7 cellular contexts compared by ENCODE assay signal in genomic region chr19:3821857-3822364, GRCh38. TPM values are rescaled to one million over a fixed set of nuclear protein-coding genes. Genes with fewer than 3 reads are reported as not detected.
A peak's percentile ranks its signal among the peaks of the same experiment; 100 is the strongest.
DNase-seq lines count a peak whose midpoint lies in the region; ATAC-seq and TF ChIP-seq lines count a peak whose summit lies in the region.

No MANE protein-coding gene starts in this region.

- DNase-seq in GM13976 (ENCODE audit: low spot score) (peak; percentile 91), NCI-H345 (lab: John Stamatoyannopoulos, UW) (peak; percentile 63), mucosa of gallbladder (ENCODE audit: low spot score) (peak; percentile 74)
- DNase-seq in activated CD8-positive, alpha-beta memory T cell treated with anti-CD3 and anti-CD28 coated beads for 1 hour (ENCODE audit: extremely low read depth in 1 of 2, low read depth in 1 of 2), result peak; percentile 71 to 86
- DNase-seq in effector CD8-positive, alpha-beta T cell (lab: John Stamatoyannopoulos, UW), result peak; percentile 75
- peak; percentile 98 to 99 for DNase-seq in stimulated activated effector memory CD8-positive, alpha-beta T cell treated with anti-CD3 and anti-CD28 coated beads, Interleukin-12 subunit alpha, Interleukin-12 subunit beta, amount 100 ng/mL, for 72 hours (ENCODE audit: low spot score in 2 of 2)

- H3K4me3 Mint-ChIP-seq in stimulated activated effector memory CD8-positive, alpha-beta T cell treated with anti-CD3 and anti-CD28 coated beads, Interleukin-12 subunit alpha, Interleukin-12 subunit beta, amount 100 ng/mL, for 72 hours, result peak overlapping the region; percentile 27

- peaks cover 36% of the 10 kb centered on the region for H3K4me1 Mint-ChIP-seq in stimulated activated effector memory CD8-positive, alpha-beta T cell treated with anti-CD3 and anti-CD28 coated beads, Interleukin-12 subunit alpha, Interleukin-12 subunit beta, amount 100 ng/mL, for 72 hours

- peak overlapping the region; percentile 73 for H3K27ac Mint-ChIP-seq in stimulated activated effector memory CD8-positive, alpha-beta T cell treated with anti-CD3 and anti-CD28 coated beads, Interleukin-12 subunit alpha, Interleukin-12 subunit beta, amount 100 ng/mL, for 72 hours

- peak; percentile 87 for ATAC-seq in stimulated activated effector memory CD8-positive, alpha-beta T cell treated with anti-CD3 and anti-CD28 coated beads, Interleukin-12 subunit alpha, Interleukin-12 subunit beta, amount 100 ng/mL, for 72 hours
- no peak for ATAC-seq in HG03460 (IDR thresholded peaks at IDR 0.05; ENCODE audit: unreplicated experiment)

- in situ Hi-C loops in GM13976 (cut with MboI; ENCODE audit: low sequenced_read_pairs, unreplicated experiment), result no loop called here

- no peaks in the 10 kb centered on the region for H3K9me3 Mint-ChIP-seq in stimulated activated effector memory CD8-positive, alpha-beta T cell treated with anti-CD3 and anti-CD28 coated beads, Interleukin-12 subunit alpha, Interleukin-12 subunit beta, amount 100 ng/mL, for 72 hours

- TF ChIP-seq CTCF in GM13976 (IDR thresholded peaks at IDR 0.05; ENCODE audit: borderline replicate concordance, control extremely low read depth, extremely low read depth, insufficient read depth, missing control alignments), result peak; percentile 96

- no peaks in the 10 kb centered on the region for H3K36me3 Mint-ChIP-seq in stimulated activated effector memory CD8-positive, alpha-beta T cell treated with anti-CD3 and anti-CD28 coated beads, Interleukin-12 subunit alpha, Interleukin-12 subunit beta, amount 100 ng/mL, for 72 hours

RNA-seq across cellular contexts. Expression of gene MATK, which starts 35.7 kb away (rescaled TPM):
- total RNA-seq in mucosa of gallbladder, result 4.7 TPM

RNA-seq across cellular contexts. Expression of gene ZFR2, which starts 46.9 kb away (rescaled TPM):
- 0.55 TPM for total RNA-seq in mucosa of gallbladder

RNA-seq across cellular contexts. Expression of gene RAX2, which starts 49.9 kb away (rescaled TPM):
- total RNA-seq in mucosa of gallbladder, result not detected

RNA-seq across cellular contexts. Expression of gene ATCAY, which starts 58.6 kb away (rescaled TPM):
- 0.63 TPM for total RNA-seq in mucosa of gallbladder

RNA-seq across cellular contexts. Expression of gene MRPL54, which starts 59.4 kb away (rescaled TPM):
- total RNA-seq in mucosa of gallbladder, result 57.5 TPM
